In genomic region chr16:57915811-57916479, GRCh38 we compare ENCODE assay signal across 1 cellular context.
TF ChIP-seq lines count a peak whose summit lies in the region.

No MANE protein-coding gene starts in this region.

TF ChIP-seq in GM23338, 12 proteins besides CTCF, POLR2A, EP300 and RAD21 (continued from another document):
- TF ChIP-seq NANOG (IDR thresholded peaks at IDR 0.05; ENCODE audit: borderline replicate concordance) = no peak
- TF ChIP-seq POLR2AphosphoS5 (IDR thresholded peaks at IDR 0.05; ENCODE audit: low read depth) = no peak
- no peak for TF ChIP-seq ZNF462 (CRISPR knock-in tag; IDR thresholded peaks at IDR 0.05)
- TF ChIP-seq ZNF331 (CRISPR knock-in tag; IDR thresholded peaks at IDR 0.05; ENCODE audit: low read depth) = no peak
- TF ChIP-seq CREB1 (CRISPR knock-in tag; IDR thresholded peaks at IDR 0.05; ENCODE audit: low read depth) = no peak
TF ChIP-seq in GM23338: peak in this region for 0.
